ENCODE assay signal across 22 cellular contexts in the genomic region with DNA sequence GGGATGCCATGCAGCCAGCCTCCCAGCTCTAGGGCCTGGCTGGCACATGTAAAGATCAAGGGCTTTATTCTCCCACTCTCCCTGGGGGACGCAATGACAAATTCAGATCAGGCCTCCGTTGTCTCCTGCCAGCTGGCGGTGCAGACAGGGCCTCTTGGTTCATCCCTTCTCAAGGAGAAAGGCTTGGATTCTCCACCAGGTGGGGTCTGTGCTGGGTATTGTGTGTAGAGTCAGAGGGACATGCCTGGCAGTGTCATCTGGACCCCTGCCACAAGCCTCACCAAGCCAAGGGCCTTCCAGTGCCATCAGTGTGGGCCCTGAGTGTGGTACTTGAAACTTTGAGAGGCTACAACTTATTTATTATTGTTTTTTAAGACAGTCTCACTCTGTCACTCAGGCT. TPM values are rescaled to one million over a fixed set of nuclear protein-coding genes. Genes with fewer than 3 reads are reported as not detected.
DNase-seq lines count a peak whose midpoint lies in the region; ATAC-seq and TF ChIP-seq lines count a peak whose summit lies in the region.
"Had no signal": no experiment of that assay in that cellular context is flagged by ENCODE, and none has a peak within 500 bp of the region (broad histone marks: within the 10 kb centered on the region; RNA-seq: fewer than 3 reads in every experiment).

No MANE protein-coding gene starts in this region.

- intact Hi-C loops in head of caudate nucleus (cut with DNase I), result no loop called here

- peak overlapping the region in 1 of 5 experiments; percentile 50 for H3K27ac Mint-ChIP-seq in brain
- no peak overlapping the region for H3K27ac Mint-ChIP-seq in neural progenitor cell
- no peak overlapping the region for H3K27ac Mint-ChIP-seq in activated CD8-positive, alpha-beta memory T cell treated with anti-CD3 and anti-CD28 coated beads, Interleukin-2, amount 10 ng/mL, durations not matched to agents 7 days and 5 days
- H3K27ac Mint-ChIP-seq: activated CD8-positive, alpha-beta T cell treated with anti-CD3 and anti-CD28 coated beads for 36 hours; CD4-positive, CD25-positive, alpha-beta regulatory T cell had no signal

- H3K27ac ChIP-seq in neural progenitor cell, result no peak overlapping the region
- H3K27ac ChIP-seq: hepatocyte, pancreas, transverse colon had no signal

- H3K79me2 ChIP-seq in neural progenitor cell (ENCODE audit: low read depth), result no peaks in the 10 kb centered on the region
- H3K79me2 ChIP-seq: hepatocyte had no signal

- no peak overlapping the region for H2AFZ ChIP-seq in neural progenitor cell (replicated peaks)
- H2AFZ ChIP-seq: hepatocyte had no signal

- H3K9me3 Mint-ChIP-seq in brain (peaks cover 4 to 18% (median 7%) of the 10 kb centered on the region in 5 experiments), neural progenitor cell (peaks cover 9% of the 10 kb centered on the region)
- H3K9me3 Mint-ChIP-seq in activated CD8-positive, alpha-beta memory T cell treated with anti-CD3 and anti-CD28 coated beads, Interleukin-2, amount 10 ng/mL, durations not matched to agents 7 days and 5 days (ENCODE audit: low read depth), result no peaks in the 10 kb centered on the region

- CTCF ChIA-PET in activated CD8-positive, alpha-beta memory T cell treated with anti-CD3 and anti-CD28 coated beads, Interleukin-2, amount 10 ng/mL, durations not matched to agents 7 days and 5 days (lab: Charles Lee), result interaction anchor here (0.6 kb wide), 1 partner anchor 270 kb away, joined by 3 read pairs; no protein-coding TSS in a partner anchor

- H3K27me3 Mint-ChIP-seq in brain (peaks cover 8% of the 10 kb centered on the region), neural progenitor cell (ENCODE audit: insufficient read depth, low read depth) (peaks cover 5% of the 10 kb centered on the region)
- H3K27me3 Mint-ChIP-seq in activated CD8-positive, alpha-beta memory T cell treated with anti-CD3 and anti-CD28 coated beads, Interleukin-2, amount 10 ng/mL, durations not matched to agents 7 days and 5 days, result peaks cover 5% of the 10 kb centered on the region

- H3K9ac ChIP-seq in neural progenitor cell, result no peak overlapping the region

- DNase-seq in NCI-H1436 (lab: John Stamatoyannopoulos, UW), result peak; percentile 48
- no peak for DNase-seq in NCI-H1436 treated with DMSO at 0.1 percent for 48 hours (lab: John Stamatoyannopoulos, UW)
- peak; percentile 33 for DNase-seq in NCI-H2171 (lab: John Stamatoyannopoulos, UW)
- DNase-seq in neural progenitor cell (ENCODE audit: low spot score), result peak; percentile 57
- DNase-seq in stimulated activated naive CD4-positive, alpha-beta T cell treated with Interleukin-2 at 50 U/mL for 16 hours (lab: John Stamatoyannopoulos, UW), result no peak
- DNase-seq in activated CD8-positive, alpha-beta memory T cell treated with anti-CD3 and anti-CD28 coated beads, Interleukin-2, amount 10 ng/mL, durations not matched to agents 7 days and 5 days, result no peak
- no peak for DNase-seq in head of caudate nucleus
- DNase-seq: 8988T; activated CD8-positive, alpha-beta T cell treated with anti-CD3 and anti-CD28 coated beads for 36 hours; CD4-positive, CD25-positive, alpha-beta regulatory T cell; central memory CD4-positive, alpha-beta T cell; effector CD8-positive, alpha-beta T cell; KG1; left colon; NCI-H1105; NCI-H510A treated with DMSO at 0.1 percent for 48 hours; pancreas; transverse colon had no signal

- no peaks in the 10 kb centered on the region for H3K36me3 ChIP-seq in neural progenitor cell
- H3K36me3 ChIP-seq: pancreas, transverse colon had no signal

- no peaks in the 10 kb centered on the region for H4K20me1 ChIP-seq in neural progenitor cell (ENCODE audit: low read depth)

- H3K4me1 Mint-ChIP-seq in brain (peaks cover 19% of the 10 kb centered on the region), neural progenitor cell (peaks cover 13% of the 10 kb centered on the region)
- peaks cover 3% of the 10 kb centered on the region for H3K4me1 Mint-ChIP-seq in activated CD8-positive, alpha-beta memory T cell treated with anti-CD3 and anti-CD28 coated beads, Interleukin-2, amount 10 ng/mL, durations not matched to agents 7 days and 5 days

- H3K9me3 ChIP-seq in neural progenitor cell (ENCODE audit: low read depth), result no peaks in the 10 kb centered on the region
- H3K9me3 ChIP-seq: pancreas, transverse colon had no signal

- ATAC-seq in activated CD8-positive, alpha-beta memory T cell treated with anti-CD3 and anti-CD28 coated beads, Interleukin-2, amount 10 ng/mL, durations not matched to agents 7 days and 5 days, result no peak
- ATAC-seq: activated CD8-positive, alpha-beta T cell treated with anti-CD3 and anti-CD28 coated beads for 36 hours; left colon; Panc1; pancreas had no signal

- H3K36me3 Mint-ChIP-seq in brain, result no peaks in the 10 kb centered on the region
- H3K36me3 Mint-ChIP-seq in neural progenitor cell, result peaks cover 2% of the 10 kb centered on the region
- no peaks in the 10 kb centered on the region for H3K36me3 Mint-ChIP-seq in activated CD8-positive, alpha-beta memory T cell treated with anti-CD3 and anti-CD28 coated beads, Interleukin-2, amount 10 ng/mL, durations not matched to agents 7 days and 5 days
- H3K36me3 Mint-ChIP-seq: CD4-positive, CD25-positive, alpha-beta regulatory T cell had no signal

- peaks cover 13% of the 10 kb centered on the region for H3F3A ChIP-seq in neural progenitor cell (ENCODE audit: low read depth)

- peaks cover 9% of the 10 kb centered on the region for H3K4me1 ChIP-seq in neural progenitor cell
- H3K4me1 ChIP-seq: pancreas, transverse colon had no signal

- H3K4me2 ChIP-seq in neural progenitor cell, result no peak overlapping the region
- H3K4me2 ChIP-seq: hepatocyte, smooth muscle cell had no signal

- H3K4me3 Mint-ChIP-seq in brain, result no peak overlapping the region
- no peak overlapping the region for H3K4me3 Mint-ChIP-seq in neural progenitor cell
- no peak overlapping the region for H3K4me3 Mint-ChIP-seq in activated CD8-positive, alpha-beta memory T cell treated with anti-CD3 and anti-CD28 coated beads, Interleukin-2, amount 10 ng/mL, durations not matched to agents 7 days and 5 days
- H3K4me3 Mint-ChIP-seq: activated CD8-positive, alpha-beta T cell treated with anti-CD3 and anti-CD28 coated beads for 36 hours; CD4-positive, CD25-positive, alpha-beta regulatory T cell had no signal

- H3K4me3 ChIP-seq in neural progenitor cell, result no peak overlapping the region
- H3K4me3 ChIP-seq: hepatocyte, pancreas, smooth muscle cell, transverse colon had no signal

- peaks cover 10% of the 10 kb centered on the region for H3K27me3 ChIP-seq in neural progenitor cell
- H3K27me3 ChIP-seq: hepatocyte, pancreas, transverse colon had no signal

- TF ChIP-seq CTCF in brain (conservative IDR thresholded peaks at IDR 0.05), result peak; percentile 18 to 33
- peak; percentile 31 for TF ChIP-seq CTCF in neural progenitor cell (IDR thresholded peaks at IDR 0.05)

RNA-seq across cellular contexts. Expression of a gene that starts 8.4 kb away (rescaled TPM):
- 52.5 TPM for polyA plus RNA-seq in brain (ENCODE audit: insufficient read depth, low read depth, low replicate concordance)
- 167 and 403 TPM in 2 replicates for total RNA-seq in neural progenitor cell (ENCODE audit: low replicate concordance)
- under 1 TPM; 0.16 to 0.32 TPM for total RNA-seq in activated CD8-positive, alpha-beta memory T cell treated with anti-CD3 and anti-CD28 coated beads, Interleukin-2, amount 10 ng/mL, durations not matched to agents 7 days and 5 days

Comparison
In these comparisons a context has a peak if more than half of its experiments do, and no peak if none do; other contexts are left out.
1. DNase-seq: peak in NCI-H1436 (single experiment), NCI-H2171 (single experiment) and neural progenitor cell (single experiment); none in NCI-H1436 treated with DMSO at 0.1 percent for 48 hours (single experiment), stimulated activated naive CD4-positive, alpha-beta T cell treated with Interleukin-2 at 50 U/mL for 16 hours (single experiment), activated CD8-positive, alpha-beta memory T cell treated with anti-CD3 and anti-CD28 coated beads, Interleukin-2, amount 10 ng/mL, durations not matched to agents 7 days and 5 days (single experiment) and head of caudate nucleus (0 of 42).
2. RNA of a gene that starts 8.4 kb away (total RNA-seq): 167 to 403 TPM in neural progenitor cell; 0.16 to 0.32 TPM in activated CD8-positive, alpha-beta memory T cell treated with anti-CD3 and anti-CD28 coated beads, Interleukin-2, amount 10 ng/mL, durations not matched to agents 7 days and 5 days; every median in the first group is over 100 times any median in the second.